In the genomic region with DNA sequence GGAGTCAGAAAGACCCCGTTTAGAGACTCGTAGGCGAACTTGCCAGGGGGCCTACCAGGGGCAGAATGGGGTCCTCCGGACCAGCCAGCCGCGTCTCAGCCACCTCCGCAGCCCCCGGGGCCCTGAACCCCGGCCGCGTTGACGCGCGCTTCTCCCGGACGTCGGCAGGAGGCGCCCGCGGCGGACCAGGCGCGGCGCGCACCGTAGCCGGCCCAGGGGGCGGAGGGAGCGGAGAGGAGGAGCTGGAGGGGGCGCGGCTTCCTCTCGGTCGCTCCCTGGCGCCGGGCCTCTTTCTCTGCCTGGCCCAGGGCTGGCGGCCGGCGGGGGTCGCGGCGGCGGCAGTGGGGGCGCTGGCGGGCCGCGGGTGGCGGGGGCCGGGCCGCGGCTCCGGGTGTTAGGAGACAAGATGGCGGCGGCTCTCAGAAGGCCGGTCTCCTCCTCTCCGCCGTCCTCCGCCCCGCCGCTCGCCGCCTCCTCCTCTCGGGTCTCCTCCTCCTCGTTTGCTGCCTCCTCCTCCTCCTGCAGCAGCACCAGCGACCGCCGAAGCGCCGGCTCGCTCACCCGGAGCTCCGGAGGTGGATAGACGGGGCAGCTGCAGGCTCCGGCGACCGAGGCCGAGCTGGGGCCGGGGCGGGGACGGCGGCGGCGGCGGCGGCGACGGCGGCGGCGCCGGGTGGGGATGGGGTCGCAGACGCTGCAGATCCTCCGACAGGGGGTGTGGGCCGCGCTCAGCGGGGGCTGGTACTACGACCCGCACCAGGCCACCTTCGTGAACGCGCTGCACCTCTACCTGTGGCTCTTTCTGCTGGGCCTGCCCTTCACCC, we compare ENCODE assay signal across 1 cellular context.
TF ChIP-seq lines count a peak whose summit lies in the region.

Gene PCNX1 (plus strand): TSS at position 288 of the 824 bp plus-strand sequence. CDS start 392 bp downstream, at position 680.

TF ChIP-seq in K562, 482 proteins besides CTCF, POLR2A, EP300 and RAD21 (continued from another document):
- TF ChIP-seq MYC (IDR thresholded peaks at IDR 0.05; ENCODE audit: low read depth, low read length) (no peak), MYC (CRISPR knock-in tag; IDR thresholded peaks at IDR 0.05; ENCODE audit: borderline replicate concordance, low read depth) (no peak), DPF2 (IDR thresholded peaks at IDR 0.05) (no peak), FUS (optimal IDR thresholded peaks at IDR 0.05; ENCODE audit: low read depth, low read length) (no peak), ZBTB7A (IDR thresholded peaks at IDR 0.05; ENCODE audit: borderline replicate concordance, control insufficient read depth, low read depth, low read length) (peak; percentile 76; the same call in 1 of the 2 replicates), RBM34 (IDR thresholded peaks at IDR 0.05; ENCODE audit: borderline replicate concordance, insufficient read depth, low read length) (no peak), CCNT2 (IDR thresholded peaks at IDR 0.05; ENCODE audit: borderline replicate concordance, extremely low read depth, insufficient read length, low read depth, low read length) (peak; percentile 57), ARID3B (CRISPR knock-in tag; IDR thresholded peaks at IDR 0.05; ENCODE audit: borderline replicate concordance) (no peak), PHF20 (IDR thresholded peaks at IDR 0.05; ENCODE audit: partially characterized antibody) (no peak), PREB (CRISPR knock-in tag; IDR thresholded peaks at IDR 0.05) (no peak), E2F4 (CRISPR knock-in tag; IDR thresholded peaks at IDR 0.05; ENCODE audit: low read depth) (no peak), SUPT5H (IDR thresholded peaks at IDR 0.05) (no peak), LCOR (CRISPR knock-in tag; IDR thresholded peaks at IDR 0.05) (no peak), GABPB1 (CRISPR knock-in tag; IDR thresholded peaks at IDR 0.05) (no peak), NBN (IDR thresholded peaks at IDR 0.05; ENCODE audit: low read depth) (no peak), HNRNPLL (IDR thresholded peaks at IDR 0.05; ENCODE audit: low read depth, low read length, poor library complexity, severe bottlenecking) (no peak), KDM5B (IDR thresholded peaks at IDR 0.05; ENCODE audit: insufficient replicate concordance, low read depth, low read length) (peak; percentile 36), CXXC5 (CRISPR knock-in tag; IDR thresholded peaks at IDR 0.05) (peak; percentile 64), GATAD2A (IDR thresholded peaks at IDR 0.05) (no peak)
